In the genomic region with DNA sequence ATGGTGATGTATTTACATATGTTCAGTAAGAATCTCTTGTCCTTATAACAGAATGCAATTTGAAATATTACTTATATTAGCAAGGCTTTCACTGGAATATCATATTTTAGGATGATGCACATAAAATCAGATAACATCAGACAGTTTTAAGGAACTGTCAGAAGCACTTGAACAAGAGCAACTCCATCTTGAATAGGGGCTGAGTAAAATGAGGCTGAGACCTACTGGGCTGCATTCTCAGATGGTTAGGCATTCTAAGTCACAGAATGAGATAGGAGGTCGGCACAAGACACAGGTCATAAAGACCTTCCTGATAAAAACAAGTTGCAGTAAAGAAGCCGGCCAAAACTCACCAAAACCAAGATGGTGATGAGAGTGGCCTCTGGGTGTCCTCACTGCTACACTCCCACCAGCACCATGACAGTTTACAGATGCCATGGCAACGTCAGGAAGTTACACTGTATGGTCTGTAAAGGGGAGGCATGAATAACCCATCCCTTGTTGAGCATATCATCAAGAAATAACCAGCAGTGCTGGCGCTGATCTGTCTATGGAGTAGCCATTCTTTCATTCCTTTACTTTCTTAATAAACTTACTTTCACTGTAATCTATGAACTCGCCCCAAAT, we compare ENCODE assay signal across 10 cellular contexts. TPM values are rescaled to one million over a fixed set of nuclear protein-coding genes. Genes with fewer than 3 reads are reported as not detected.
DNase-seq lines count a peak whose midpoint lies in the region; ATAC-seq and TF ChIP-seq lines count a peak whose summit lies in the region.
"Had no signal": no experiment of that assay in that cellular context is flagged by ENCODE, and none has a peak within 500 bp of the region (broad histone marks: within the 10 kb centered on the region; RNA-seq: fewer than 3 reads in every experiment).

No MANE protein-coding gene starts in this region.

- H3K4me2 ChIP-seq in osteoblast (ENCODE audit: insufficient read depth, low read length): no peak overlapping the region

- no peak overlapping the region for H3K27ac ChIP-seq in osteoblast (ENCODE audit: low read depth, low read length)
- H3K27ac ChIP-seq: 22Rv1 had no signal

- H3K27me3 ChIP-seq in osteoblast (ENCODE audit: insufficient read depth, low read length): no peaks in the 10 kb centered on the region

- peaks cover 6% of the 10 kb centered on the region for H3K4me1 ChIP-seq in osteoblast (ENCODE audit: insufficient read depth, low read length)

- no peak overlapping the region for H2AFZ ChIP-seq in osteoblast (ENCODE audit: low read length)

- H3K9me3 ChIP-seq in osteoblast (ENCODE audit: low read depth, low read length): no peaks in the 10 kb centered on the region
- H3K9me3 ChIP-seq: mucosa of descending colon had no signal

- H4K20me1 ChIP-seq in osteoblast (ENCODE audit: insufficient read depth, low read length): no peaks in the 10 kb centered on the region

- H3K4me3 ChIP-seq in osteoblast (ENCODE audit: insufficient read depth, low read length): no peak overlapping the region
- H3K4me3 ChIP-seq: mucosa of descending colon had no signal

- peak; percentile 1 for DNase-seq in DMS 273 (lab: John Stamatoyannopoulos, UW; ENCODE audit: unreplicated experiment)
- no peak for DNase-seq in DMS 273 treated with DMSO at 0.1 percent for 48 hours (lab: John Stamatoyannopoulos, UW)
- DNase-seq in NCI-H146 treated with DMSO at 0.1 percent for 48 hours (lab: John Stamatoyannopoulos, UW; ENCODE audit: unreplicated experiment): peak; percentile 22
- peak; percentile 13 for DNase-seq in amniotic epithelial cell (ENCODE audit: low read depth)
- DNase-seq in osteoblast (ENCODE audit: insufficient read length, low spot score, missing footprints): no peak
- no peak for DNase-seq in iPS-NIHi7 (ENCODE audit: extremely low spot score)

- H3K36me3 ChIP-seq in osteoblast (ENCODE audit: insufficient read depth, low read length): no peaks in the 10 kb centered on the region

- no peaks in the 10 kb centered on the region for H3K79me2 ChIP-seq in osteoblast (ENCODE audit: insufficient read depth, low read length)

- ATAC-seq in HG03520 (IDR thresholded peaks at IDR 0.05; ENCODE audit: unreplicated experiment): no peak
- ATAC-seq in HG02840 (IDR thresholded peaks at IDR 0.05; ENCODE audit: low FRiP score, unreplicated experiment): no peak
- ATAC-seq: mucosa of descending colon had no signal

- peak; percentile 12 for TF ChIP-seq CTCF in osteoblast (IDR thresholded peaks at IDR 0.05; ENCODE audit: extremely low read depth, low read depth, low read length)

RNA-seq across cellular contexts. Expression of a gene that starts 27.6 kb away (rescaled TPM):
- total RNA-seq in osteoblast: 16.3 and 18.3 TPM in 2 replicates

Comparison
In these comparisons a context has a peak if more than half of its experiments do, and no peak if none do; other contexts are left out.
1. DNase-seq: peak in DMS 273 (single experiment), NCI-H146 treated with DMSO at 0.1 percent for 48 hours (single experiment) and amniotic epithelial cell (single experiment); none in DMS 273 treated with DMSO at 0.1 percent for 48 hours (single experiment), osteoblast (single experiment) and iPS-NIHi7 (single experiment).